Comparison of ENCODE assay signal across 1 cellular context in the genomic region with DNA sequence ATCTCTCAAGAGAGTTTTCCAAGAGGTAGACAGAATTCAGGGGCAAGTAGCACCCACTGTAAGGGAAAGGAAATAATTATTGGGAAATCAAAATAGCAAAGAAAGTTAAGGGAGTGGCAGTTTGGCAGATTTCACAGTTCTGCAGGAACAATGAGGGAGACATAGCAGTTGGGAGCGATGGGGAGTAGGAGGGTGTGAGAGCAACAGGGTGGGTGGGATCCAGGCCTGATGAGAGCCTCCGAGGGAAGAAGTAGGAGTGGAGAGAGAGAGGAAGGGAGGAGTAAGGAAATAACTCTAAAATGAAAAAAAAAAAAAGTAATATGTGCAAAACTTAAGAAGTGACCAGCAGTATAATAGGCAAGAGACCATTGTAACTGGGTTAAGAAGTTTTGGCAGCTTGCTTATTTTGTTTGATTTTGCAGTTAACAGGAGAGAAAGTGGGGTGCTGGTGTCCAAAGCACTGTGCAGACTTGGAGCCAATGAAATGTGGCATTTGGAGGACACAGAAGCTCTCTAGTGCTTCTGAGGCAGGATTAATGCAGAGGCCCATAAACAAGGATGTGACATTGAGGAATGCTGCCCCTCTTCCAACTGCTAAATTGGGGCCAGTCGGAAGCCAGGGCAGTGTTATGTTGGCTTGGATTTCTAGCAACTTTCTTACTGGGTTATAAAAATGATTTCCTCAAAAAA.
TF ChIP-seq lines count a peak whose summit lies in the region.

No MANE protein-coding gene starts in this region.

TF ChIP-seq in IMR-90, 13 proteins besides CTCF, POLR2A, EP300 and RAD21:
- TF ChIP-seq SMC3 (IDR thresholded peaks at IDR 0.05; ENCODE audit: low read depth, low read length) (no peak), FOS (IDR thresholded peaks at IDR 0.05; ENCODE audit: low read depth, low read length) (no peak), MAFK (IDR thresholded peaks at IDR 0.05; ENCODE audit: low read depth, low read length) (no peak), RCOR1 (IDR thresholded peaks at IDR 0.05; ENCODE audit: insufficient replicate concordance, low read length) (no peak), RFX5 (IDR thresholded peaks at IDR 0.05; ENCODE audit: low read depth, low read length) (no peak), CHD1 (IDR thresholded peaks at IDR 0.05; ENCODE audit: low read depth, low read length) (no peak), NFE2L2 (IDR thresholded peaks at IDR 0.05; ENCODE audit: low read depth, low read length) (no peak), MAZ (IDR thresholded peaks at IDR 0.05; ENCODE audit: borderline replicate concordance, low read depth, low read length) (no peak), MXI1 (IDR thresholded peaks at IDR 0.05; ENCODE audit: borderline replicate concordance, low read depth, low read length) (no peak), USF2 (IDR thresholded peaks at IDR 0.05; ENCODE audit: low read depth, low read length) (no peak), BHLHE40 (IDR thresholded peaks at IDR 0.05; ENCODE audit: low read depth, low read length) (no peak), CEBPB (IDR thresholded peaks at IDR 0.05; ENCODE audit: low read depth, low read length) (no peak)
- TF ChIP-seq, protein P1, sequence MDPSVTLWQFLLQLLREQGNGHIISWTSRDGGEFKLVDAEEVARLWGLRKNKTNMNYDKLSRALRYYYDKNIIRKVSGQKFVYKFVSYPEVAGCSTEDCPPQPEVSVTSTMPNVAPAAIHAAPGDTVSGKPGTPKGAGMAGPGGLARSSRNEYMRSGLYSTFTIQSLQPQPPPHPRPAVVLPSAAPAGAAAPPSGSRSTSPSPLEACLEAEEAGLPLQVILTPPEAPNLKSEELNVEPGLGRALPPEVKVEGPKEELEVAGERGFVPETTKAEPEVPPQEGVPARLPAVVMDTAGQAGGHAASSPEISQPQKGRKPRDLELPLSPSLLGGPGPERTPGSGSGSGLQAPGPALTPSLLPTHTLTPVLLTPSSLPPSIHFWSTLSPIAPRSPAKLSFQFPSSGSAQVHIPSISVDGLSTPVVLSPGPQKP (IDR thresholded peaks at IDR 0.05; ENCODE audit: borderline replicate concordance, low read depth, low read length): no peak
